In the genomic region with DNA sequence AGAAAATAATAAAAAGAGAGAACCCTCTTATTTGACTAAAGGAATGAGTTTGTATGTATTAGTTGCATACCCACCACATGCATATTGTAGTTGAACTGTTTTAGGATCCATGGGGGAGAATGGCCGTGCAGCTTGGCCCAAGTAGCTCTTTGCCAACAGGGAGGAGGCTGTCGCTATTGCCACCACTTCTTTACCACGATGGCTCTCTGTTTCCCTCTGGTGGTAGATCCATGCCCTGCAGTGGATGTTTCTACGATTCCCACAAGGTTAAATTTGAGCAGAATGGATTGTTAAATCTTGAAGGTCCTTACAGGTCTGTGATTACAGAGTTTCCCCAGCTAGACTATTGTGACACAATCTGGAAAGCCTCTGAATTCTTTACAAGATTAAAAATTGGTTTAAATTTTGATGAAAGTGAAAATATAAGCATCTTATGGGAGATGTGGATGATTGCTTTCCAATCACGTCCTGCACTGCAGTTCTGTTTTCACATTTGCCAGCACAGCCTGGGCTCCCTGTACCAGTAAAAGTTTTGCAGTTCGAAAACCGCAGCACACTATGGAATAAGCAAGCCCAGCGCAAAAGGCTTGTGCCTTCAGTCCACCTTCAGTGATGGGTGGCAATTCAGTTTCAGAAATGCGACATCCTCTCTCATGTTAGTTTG, we compare ENCODE assay signal across 8 cellular contexts. TPM values are rescaled to one million over a fixed set of nuclear protein-coding genes. Genes with fewer than 3 reads are reported as not detected.
A peak's percentile ranks its signal among the peaks of the same experiment; 100 is the strongest.
DNase-seq lines count a peak whose midpoint lies in the region; ATAC-seq and TF ChIP-seq lines count a peak whose summit lies in the region.

No MANE protein-coding gene starts in this region.

- H3K9me2 ChIP-seq in SU-DHL-6 (replicated peaks; ENCODE audit: insufficient read depth, low read length) = no peaks in the 10 kb centered on the region

- H3K4me3 Mint-ChIP-seq in activated naive CD8-positive, alpha-beta T cell treated with anti-CD3 and anti-CD28 coated beads, Interleukin-2, amount 10 ng/mL, durations not matched to agents 7 days and 5 days = no peak overlapping the region

- POLR2A ChIA-PET in activated naive CD8-positive, alpha-beta T cell treated with anti-CD3 and anti-CD28 coated beads, Interleukin-2, amount 10 ng/mL, durations not matched to agents 7 days and 5 days (lab: Charles Lee) = interaction anchor here (0.6 to 1.1 kb wide), 4 partner anchors 124 to 1329 kb away, joined by 3 to 4 read pairs (median 4); no protein-coding TSS in a partner anchor

- H3K27ac ChIP-seq in SU-DHL-6 (ENCODE audit: low read depth, low read length) = no peak overlapping the region
- no peak overlapping the region for H3K27ac ChIP-seq in left ventricle myocardium inferior (replicated peaks)
- H3K27ac ChIP-seq in sigmoid colon = no peak overlapping the region

- peaks cover 4% of the 10 kb centered on the region for H3K4me1 Mint-ChIP-seq in activated naive CD8-positive, alpha-beta T cell treated with anti-CD3 and anti-CD28 coated beads, Interleukin-2, amount 10 ng/mL, durations not matched to agents 7 days and 5 days

- no peaks in the 10 kb centered on the region for H3K36me3 Mint-ChIP-seq in activated naive CD8-positive, alpha-beta T cell treated with anti-CD3 and anti-CD28 coated beads, Interleukin-2, amount 10 ng/mL, durations not matched to agents 7 days and 5 days

- WGBS in sigmoid colon, 2 donors = 24 to 26% methylated on average over 9 of the region's 9 CpGs

- H3K4me2 ChIP-seq in SU-DHL-6 (ENCODE audit: low read depth, low read length, poor library complexity, severe bottlenecking) = no peak overlapping the region

- TF ChIP-seq CTCF in SU-DHL-6 (IDR thresholded peaks at IDR 0.05; ENCODE audit: insufficient read depth, low read length, poor library complexity, severe bottlenecking) (peak; percentile 92), left ventricle myocardium inferior (IDR thresholded peaks at IDR 0.05; ENCODE audit: borderline replicate concordance) (peak; percentile 93), sigmoid colon (IDR thresholded peaks at IDR 0.05) (peak; percentile 34 to 88 (median 72))

- no peak overlapping the region for H2AFZ ChIP-seq in SU-DHL-6 (ENCODE audit: low read depth, low read length, severe bottlenecking)

- peak; percentile 28 for DNase-seq in DMS153 (lab: John Stamatoyannopoulos, UW)
- peak; percentile 90 for DNase-seq in NAMALWA (ENCODE audit: low spot score)
- DNase-seq in activated naive CD8-positive, alpha-beta T cell treated with anti-CD3 and anti-CD28 coated beads, Interleukin-2, amount 10 ng/mL, durations not matched to agents 7 days and 5 days = peak; percentile 62
- DNase-seq in left ventricle myocardium inferior = peak; percentile 30
- DNase-seq in sigmoid colon = no peak

- H4K20me1 ChIP-seq in SU-DHL-6 (ENCODE audit: low read depth, low read length) = no peaks in the 10 kb centered on the region

- no peak for TF ChIP-seq EP300 in sigmoid colon (IDR thresholded peaks at IDR 0.05)

- no peak overlapping the region for H3K4me3 ChIP-seq in SU-DHL-6 (ENCODE audit: insufficient read depth, low read length, poor library complexity, severe bottlenecking)
- H3K4me3 ChIP-seq in left ventricle myocardium inferior = no peak overlapping the region
- no peak overlapping the region for H3K4me3 ChIP-seq in sigmoid colon

- intact Hi-C loops in left ventricle myocardium inferior (cut with micrococcal nuclease) (loop anchor here (10.0 kb wide), 2 partner anchors 90 to 130 kb away; a partner anchor contains a TSS), sigmoid colon (cut with DNase I) (loop anchor here (1.0 to 10.0 kb wide), 2 partner anchors 93 to 430 kb away; no protein-coding TSS in a partner anchor)

- H3K27ac Mint-ChIP-seq in activated naive CD8-positive, alpha-beta T cell treated with anti-CD3 and anti-CD28 coated beads, Interleukin-2, amount 10 ng/mL, durations not matched to agents 7 days and 5 days = no peak overlapping the region

- no peaks in the 10 kb centered on the region for H3F3A ChIP-seq in SU-DHL-6 (ENCODE audit: insufficient read depth)

- no peaks in the 10 kb centered on the region for H3K27me3 ChIP-seq in SU-DHL-6 (ENCODE audit: low read length)
- peaks cover 33% of the 10 kb centered on the region for H3K27me3 ChIP-seq in left ventricle myocardium inferior (ENCODE audit: low read depth)
- no peaks in the 10 kb centered on the region for H3K27me3 ChIP-seq in sigmoid colon

- peak; percentile 78 for ATAC-seq in GM21619 (IDR thresholded peaks at IDR 0.05; ENCODE audit: unreplicated experiment)
- ATAC-seq in activated naive CD8-positive, alpha-beta T cell treated with anti-CD3 and anti-CD28 coated beads, Interleukin-2, amount 10 ng/mL, durations not matched to agents 7 days and 5 days (ENCODE audit: low read depth) = peak; percentile 78
- ATAC-seq in GM21515 (IDR thresholded peaks at IDR 0.05; ENCODE audit: unreplicated experiment) = no peak

- H3K27me3 Mint-ChIP-seq in activated naive CD8-positive, alpha-beta T cell treated with anti-CD3 and anti-CD28 coated beads, Interleukin-2, amount 10 ng/mL, durations not matched to agents 7 days and 5 days = peaks cover 25% of the 10 kb centered on the region

- H3K4me1 ChIP-seq in left ventricle myocardium inferior = no peaks in the 10 kb centered on the region
- no peaks in the 10 kb centered on the region for H3K4me1 ChIP-seq in sigmoid colon

- no peaks in the 10 kb centered on the region for H3K9me3 Mint-ChIP-seq in activated naive CD8-positive, alpha-beta T cell treated with anti-CD3 and anti-CD28 coated beads, Interleukin-2, amount 10 ng/mL, durations not matched to agents 7 days and 5 days

- no peaks in the 10 kb centered on the region for H3K79me2 ChIP-seq in SU-DHL-6 (ENCODE audit: insufficient read depth, low read length)

- H3K36me3 ChIP-seq in SU-DHL-6 (ENCODE audit: low read length) = no peaks in the 10 kb centered on the region
- H3K36me3 ChIP-seq in left ventricle myocardium inferior = no peaks in the 10 kb centered on the region
- H3K36me3 ChIP-seq in sigmoid colon = no peaks in the 10 kb centered on the region

- H3K9me3 ChIP-seq in SU-DHL-6 (ENCODE audit: insufficient read depth, low read length) (no peaks in the 10 kb centered on the region), left ventricle myocardium inferior (replicated peaks) (no peaks in the 10 kb centered on the region), sigmoid colon (no peaks in the 10 kb centered on the region)

- H3K9ac ChIP-seq in SU-DHL-6 (ENCODE audit: low read length) = no peak overlapping the region

- no peak for TF ChIP-seq POLR2A in sigmoid colon (IDR thresholded peaks at IDR 0.05)

RNA-seq across cellular contexts. Expression of a gene that starts 34.4 kb away (rescaled TPM):
- total RNA-seq in activated naive CD8-positive, alpha-beta T cell treated with anti-CD3 and anti-CD28 coated beads, Interleukin-2, amount 10 ng/mL, durations not matched to agents 7 days and 5 days = not detected
- total RNA-seq in left ventricle myocardium inferior = 1.8 TPM
- total RNA-seq in sigmoid colon = 10 to 100 TPM in 3 of 4 donors, 1 to 10 TPM in 1; 4.3 to 19.8 (median 17.2) TPM
- polyA plus RNA-seq in sigmoid colon = under 1 TPM in 1 of 3 donors, not detected in 2; 0.89 TPM
